ENCODE assay signal across 19 cellular contexts in genomic region chr17:27944546-27945332, GRCh38. TPM values are rescaled to one million over a fixed set of nuclear protein-coding genes. Genes with fewer than 3 reads are reported as not detected.
DNase-seq lines count a peak whose midpoint lies in the region; ATAC-seq and TF ChIP-seq lines count a peak whose summit lies in the region.
"Had no signal": no experiment of that assay in that cellular context is flagged by ENCODE, and none has a peak within 500 bp of the region (broad histone marks: within the 10 kb centered on the region; RNA-seq: fewer than 3 reads in every experiment).

No MANE protein-coding gene starts in this region.

- H3K4me1 ChIP-seq in body of pancreas, result peaks cover 11% of the 10 kb centered on the region
- H3K4me1 ChIP-seq: psoas muscle had no signal

- 81 to 86% methylated on average over 8 of the region's 8 CpGs for WGBS in body of pancreas, 2 donors

- peak; percentile 61 for ATAC-seq in HG02938 (IDR thresholded peaks at IDR 0.05; ENCODE audit: unreplicated experiment)
- no peak for ATAC-seq in body of pancreas
- ATAC-seq: activated T-cell treated with anti-CD3 and anti-CD28 coated beads, Interleukin-2, amount 50 U/mL, for 4 hours; effector memory CD8-positive, alpha-beta T cell; natural killer cell treated with Interleukin-12 subunit alpha and Interleukin-12 subunit beta and Interleukin-15 and Interleukin-18, amount 100 ng/mL, for 72 hours; psoas muscle had no signal

- no peak for TF ChIP-seq POLR2A in body of pancreas (IDR thresholded peaks at IDR 0.05)

- H3K27me3 ChIP-seq in body of pancreas, result no peaks in the 10 kb centered on the region
- H3K27me3 ChIP-seq: cardiac muscle cell had no signal

- H3K9me3 ChIP-seq in body of pancreas, result no peaks in the 10 kb centered on the region
- H3K9me3 ChIP-seq: psoas muscle had no signal

- peak; percentile 56 for DNase-seq in DMS53 (lab: John Stamatoyannopoulos, UW)
- no peak for DNase-seq in DMS53 treated with DMSO at 0.1 percent for 48 hours (lab: John Stamatoyannopoulos, UW; ENCODE audit: unreplicated experiment)
- peak; percentile 95 for DNase-seq in NCI-H748 (lab: John Stamatoyannopoulos, UW; ENCODE audit: unreplicated experiment)
- peak; percentile 9 for DNase-seq in kidney tubule cell (ENCODE audit: low spot score)
- no peak for DNase-seq in NCI-H187 treated with DMSO at 0.1 percent for 48 hours (lab: John Stamatoyannopoulos, UW)
- DNase-seq in superior temporal gyrus (ENCODE audit: extremely low spot score), result no peak
- DNase-seq in body of pancreas, result no peak
- DNase-seq: activated naive CD8-positive, alpha-beta T cell treated with anti-CD3 and anti-CD28 coated beads, Interleukin-2, amount 10 ng/mL, durations not matched to agents 7 days and 5 days; activated T-cell treated with anti-CD3 and anti-CD28 coated beads, Interleukin-2, amount 50 U/mL, for 4 hours; CD4-positive, CD25-positive, alpha-beta regulatory T cell; effector memory CD8-positive, alpha-beta T cell; NCI-H1092 treated with DMSO at 0.1 percent for 48 hours; psoas muscle; Right ventricle myocardium superior; substantia nigra had no signal

- intact Hi-C loops in body of pancreas (cut with DNase I), result no loop called here

- no peak for TF ChIP-seq CTCF in body of pancreas (IDR thresholded peaks at IDR 0.05)

- no peak overlapping the region for H3K4me3 ChIP-seq in body of pancreas
- H3K4me3 ChIP-seq: cardiac muscle cell, psoas muscle had no signal

- no peak overlapping the region for H3K27ac ChIP-seq in body of pancreas
- H3K27ac ChIP-seq: 22Rv1, cardiac muscle cell, psoas muscle had no signal

- no peaks in the 10 kb centered on the region for H3K36me3 ChIP-seq in body of pancreas (replicated peaks in 1 of 2; ENCODE audit: insufficient read depth in 1 of 2, low read depth in 2 of 2)
- H3K36me3 ChIP-seq: cardiac muscle cell had no signal

RNA-seq across cellular contexts. Expression of gene LYRM9, which starts 51.6 kb away (rescaled TPM):
- total RNA-seq in body of pancreas, result 10 to 100 TPM; 11.7 to 14.5 TPM

Comparison
In these comparisons a context has a peak if more than half of its experiments do, and no peak if none do; other contexts are left out.
1. DNase-seq: peak in DMS53 (single experiment), NCI-H748 (single experiment) and kidney tubule cell (single experiment); none in DMS53 treated with DMSO at 0.1 percent for 48 hours (single experiment), NCI-H187 treated with DMSO at 0.1 percent for 48 hours (single experiment), superior temporal gyrus (single experiment) and body of pancreas (0 of 4).